Comparison of ENCODE assay signal across 8 cellular contexts in the genomic region with DNA sequence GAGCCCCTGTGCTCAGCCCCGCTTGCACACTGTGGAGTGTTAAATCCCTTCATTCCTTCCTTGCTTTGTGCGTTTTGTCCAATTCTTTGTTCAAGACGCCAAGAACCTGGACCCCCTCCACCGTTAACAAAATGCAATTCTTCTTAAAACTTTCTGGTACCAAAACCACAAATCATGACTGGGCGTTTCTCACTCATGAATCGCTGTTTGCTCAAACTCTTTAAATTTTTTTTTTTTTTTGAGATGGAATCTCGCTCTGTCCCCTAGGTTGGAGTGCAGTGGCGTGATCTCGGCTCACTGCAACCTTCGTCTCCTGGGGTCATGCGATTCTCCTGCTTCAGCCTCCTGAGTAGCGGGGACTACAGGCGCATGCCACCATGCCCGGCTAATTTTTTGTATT. TPM values are rescaled to one million over a fixed set of nuclear protein-coding genes. Genes with fewer than 3 reads are reported as not detected.
DNase-seq lines count a peak whose midpoint lies in the region; ATAC-seq, FAIRE-seq and TF ChIP-seq lines count a peak whose summit lies in the region.

No MANE protein-coding gene starts in this region.

- H3K27me3 ChIP-seq in esophagus muscularis mucosa (no peaks in the 10 kb centered on the region), pancreas (no peaks in the 10 kb centered on the region)

- CTCF ChIA-PET in Calu3 (lab: Charles Lee) = interaction anchor here (2.0 to 2.4 kb wide), 2 partner anchors 215 to 341 kb away, joined by 16 to 21 read pairs; a partner anchor contains a TSS

- DNase-seq in Calu3 = no peak
- DNase-seq in RKO (ENCODE audit: low spot score) = peak; percentile 45
- DNase-seq in esophagus muscularis mucosa (ENCODE audit: extremely low spot score) = no peak
- no peak for DNase-seq in pancreas
- DNase-seq in inferior parietal cortex (ENCODE audit: extremely low spot score) = no peak
- DNase-seq in posterior vena cava (ENCODE audit: low spot score) = no peak
- no peak for DNase-seq in activated CD4-positive, alpha-beta T cell treated with anti-CD3 and anti-CD28 coated beads, Interleukin-2, amount 50 U/mL, for 4 hours

- no peak for TF ChIP-seq EP300 in esophagus muscularis mucosa (IDR thresholded peaks at IDR 0.05)

- 14% methylated on average over 14 of the region's 14 CpGs for WGBS in esophagus muscularis mucosa
- WGBS in pancreas, 2 donors = 18 to 19% methylated on average over 14 of the region's 14 CpGs

- H3K36me3 Mint-ChIP-seq in Calu3 (ENCODE audit: insufficient read depth, unreplicated experiment) = peaks cover 37% of the 10 kb centered on the region

- peak overlapping the region; percentile 76 for H3K27ac Mint-ChIP-seq in Calu3 (ENCODE audit: unreplicated experiment)

- H3K4me1 Mint-ChIP-seq in Calu3 (ENCODE audit: low read depth, unreplicated experiment) = peaks cover 11% of the 10 kb centered on the region

- no peaks in the 10 kb centered on the region for H3K27me3 Mint-ChIP-seq in Calu3 (ENCODE audit: unreplicated experiment)

- peaks cover 0 to under 1% (median 0%) of the 10 kb centered on the region in 4 donors for H3K9me3 ChIP-seq in esophagus muscularis mucosa
- no peaks in the 10 kb centered on the region for H3K9me3 ChIP-seq in pancreas

- H3K36me3 ChIP-seq in esophagus muscularis mucosa (peaks cover 15 to 37% (median 26%) of the 10 kb centered on the region in 4 donors), pancreas (peaks cover 0 to 14% (median 5%) of the 10 kb centered on the region in 3 donors)

- H3K27ac ChIP-seq in esophagus muscularis mucosa (replicated peaks in 1 of 4) = peak overlapping the region; percentile 82 to 91 (median 88)
- H3K27ac ChIP-seq in pancreas = peak overlapping the region in 1 of 4 donors; percentile 69

- no peak for ATAC-seq in pancreas
- ATAC-seq in activated CD4-positive, CD25-positive, alpha-beta regulatory T cell treated with anti-CD3 and anti-CD28 coated beads, Interleukin-2, amount 50 U/mL, for 24 hours = no peak

- H3K4me3 ChIP-seq in esophagus muscularis mucosa = peak overlapping the region; percentile 81 to 93 (median 85)
- peak overlapping the region; percentile 67 to 77 (median 68) for H3K4me3 ChIP-seq in pancreas

- no peak for TF ChIP-seq POLR2A in esophagus muscularis mucosa (IDR thresholded peaks at IDR 0.05; ENCODE audit: low read depth)

- BruUV-seq in Calu3 (replicated peaks; lab: Mats Ljungman, UMichigan) = no TSS peak

- intact Hi-C loops in Calu3 (cut with micrococcal nuclease; ENCODE audit: unreplicated experiment) (no loop called here), esophagus muscularis mucosa (cut with DNase I) (no loop called here), pancreas (cut with DNase I) (loop anchor here in 1 of 3 donors (10.0 kb wide), 1 partner anchor 265 kb away; no protein-coding TSS in a partner anchor), posterior vena cava (cut with DNase I) (no loop called here)

- peaks cover 17 to 34% (median 28%) of the 10 kb centered on the region in 4 donors for H3K4me1 ChIP-seq in esophagus muscularis mucosa
- peaks cover 0 to 12% (median 6%) of the 10 kb centered on the region in 3 donors for H3K4me1 ChIP-seq in pancreas

- FAIRE-seq in pancreas (lab: Jason Lieb, UNC) = no peak

- peak overlapping the region; percentile 78 for H3K4me3 Mint-ChIP-seq in Calu3 (ENCODE audit: low read depth, unreplicated experiment)

- H3K9me3 Mint-ChIP-seq in Calu3 (ENCODE audit: low read depth, unreplicated experiment) = no peaks in the 10 kb centered on the region

- no peak for TF ChIP-seq CTCF in Calu3 (IDR thresholded peaks at IDR 0.05; ENCODE audit: unreplicated experiment)
- no peak for TF ChIP-seq CTCF in esophagus muscularis mucosa (IDR thresholded peaks at IDR 0.05)
- TF ChIP-seq CTCF in pancreas (IDR thresholded peaks at IDR 0.05) = no peak

RNA-seq across cellular contexts. Expression of a gene that starts 0.8 kb away (rescaled TPM):
- total RNA-seq in Calu3 (2022) = 2.0 and 4.5 TPM in 2 replicates
- 1 to 10 TPM; 1.3 to 5.8 (median 3.1) TPM for total RNA-seq in esophagus muscularis mucosa
- 1 to 10 TPM in 3 of 6 donors, under 1 TPM in 3; 0.63 to 3.3 (median 1.4) TPM for total RNA-seq in pancreas
- polyA plus RNA-seq in pancreas = 1 to 10 TPM; 2.2 to 2.8 TPM
- 1 to 10 TPM; 1.0 to 3.2 TPM for total RNA-seq in posterior vena cava

RNA-seq across cellular contexts. Expression of a gene that starts 17.2 kb away (rescaled TPM):
- total RNA-seq in Calu3 (2022) = not detected in 2 replicates
- total RNA-seq in esophagus muscularis mucosa = 1 to 10 TPM; 4.5 to 8.7 (median 7.8) TPM
- total RNA-seq in pancreas = 1 to 10 TPM; 1.9 to 4.3 (median 2.7) TPM
- polyA plus RNA-seq in pancreas = 1 to 10 TPM; 1.3 to 1.4 TPM
- total RNA-seq in posterior vena cava = 1 to 10 TPM; 6.0 to 8.7 TPM

RNA-seq across cellular contexts. Expression of a gene that starts 23.6 kb away (rescaled TPM):
- total RNA-seq in Calu3 (2022) (4.3 and 4.9 TPM in 2 replicates), esophagus muscularis mucosa (1 to 10 TPM; 6.6 to 8.9 (median 7.5) TPM), pancreas (1 to 10 TPM; 2.1 to 5.8 (median 4.9) TPM), posterior vena cava (1 to 10 TPM; 9.2 to 9.4 TPM)
- 1 to 10 TPM; 2.0 to 4.5 TPM for polyA plus RNA-seq in pancreas
